8 cellular contexts compared by ENCODE assay signal in the genomic region with DNA sequence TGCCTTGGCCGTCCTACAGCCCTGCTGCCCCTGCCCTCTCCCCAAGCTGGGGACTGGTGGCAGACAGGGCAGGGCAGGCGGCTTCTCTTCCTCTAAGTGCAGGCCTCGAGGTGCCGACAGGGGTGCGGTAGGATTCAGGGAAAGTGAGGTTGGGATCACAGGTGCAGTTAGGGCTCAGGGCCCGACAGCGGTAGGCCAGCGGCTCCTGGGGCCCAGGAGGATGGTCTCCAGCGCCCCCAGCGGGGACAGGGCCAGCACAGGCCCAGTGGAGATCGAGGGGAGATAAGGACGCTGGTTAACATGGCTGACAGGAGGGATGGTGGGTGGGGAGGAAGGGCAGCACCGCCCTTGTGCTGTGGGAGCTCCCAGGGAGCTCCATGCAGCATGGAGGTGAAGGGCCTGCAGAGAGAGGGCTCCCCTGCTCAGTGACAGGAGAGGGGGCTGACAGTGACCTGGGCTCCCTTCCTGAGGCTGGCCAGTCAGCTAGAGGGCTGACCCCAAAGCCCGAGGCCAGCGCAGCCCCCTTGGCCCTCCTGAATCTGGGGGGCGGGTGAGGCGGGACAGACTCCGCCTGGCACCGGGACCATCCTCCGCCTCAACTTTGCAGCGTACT. TPM values are rescaled to one million over a fixed set of nuclear protein-coding genes. Genes with fewer than 3 reads are reported as not detected.
A peak's percentile ranks its signal among the peaks of the same experiment; 100 is the strongest.
DNase-seq lines count a peak whose midpoint lies in the region; TF ChIP-seq lines count a peak whose summit lies in the region.

No MANE protein-coding gene starts in this region.

- DNase-seq in GM12864 (ENCODE audit: low read depth), result no peak
- DNase-seq in NCI-H2107 (lab: John Stamatoyannopoulos, UW), result peak; percentile 62
- DNase-seq in activated T-helper 2 cell treated with anti-CD3 and anti-CD28 coated beads, Interferon-gamma antibody, Interleukin-2, Interleukin-4, amounts not matched to agents 10 μg/mL and 5 μg/mL and 100 μg/mL, durations not matched to agents 14 hours and 24 hours and 36 hours (ENCODE audit: low spot score), result peak; percentile 46
- DNase-seq in testis, result no peak
- no peak for DNase-seq in globus pallidus (ENCODE audit: low spot score)
- no peak for DNase-seq in T1000 (lab: John Stamatoyannopoulos, UW)

- H3K9me3 Mint-ChIP-seq in activated T-helper 2 cell treated with anti-CD3 and anti-CD28 coated beads, Interferon-gamma antibody, Interleukin-2, Interleukin-4, amounts not matched to agents 10 μg/mL and 5 μg/mL and 100 μg/mL, durations not matched to agents 14 hours and 24 hours and 36 hours, result no peaks in the 10 kb centered on the region

- peaks cover 18 to 94% (median 85%) of the 10 kb centered on the region in 5 donors for H3K4me1 ChIP-seq in subcutaneous abdominal adipose tissue (ENCODE audit: control insufficient read depth in 5 of 5, insufficient read depth in 5 of 5, low read length in 5 of 5)
- peaks cover 43% of the 10 kb centered on the region for H3K4me1 ChIP-seq in testis

- TF ChIP-seq CTCF in GM12864 (IDR thresholded peaks at IDR 0.05; ENCODE audit: low read depth, low read length, missing control alignments), result peak; percentile 45
- TF ChIP-seq CTCF in testis (IDR thresholded peaks at IDR 0.05), result no peak

- peak overlapping the region; percentile 18 for H3K4me3 Mint-ChIP-seq in activated T-helper 2 cell treated with anti-CD3 and anti-CD28 coated beads, Interferon-gamma antibody, Interleukin-2, Interleukin-4, amounts not matched to agents 10 μg/mL and 5 μg/mL and 100 μg/mL, durations not matched to agents 14 hours and 24 hours and 36 hours (ENCODE audit: low read depth)

- H3K36me3 Mint-ChIP-seq in activated T-helper 2 cell treated with anti-CD3 and anti-CD28 coated beads, Interferon-gamma antibody, Interleukin-2, Interleukin-4, amounts not matched to agents 10 μg/mL and 5 μg/mL and 100 μg/mL, durations not matched to agents 14 hours and 24 hours and 36 hours (ENCODE audit: low read depth), result peaks cover 6% of the 10 kb centered on the region

- peaks cover 2% of the 10 kb centered on the region for H3K27me3 Mint-ChIP-seq in activated T-helper 2 cell treated with anti-CD3 and anti-CD28 coated beads, Interferon-gamma antibody, Interleukin-2, Interleukin-4, amounts not matched to agents 10 μg/mL and 5 μg/mL and 100 μg/mL, durations not matched to agents 14 hours and 24 hours and 36 hours (ENCODE audit: low read depth)

- H3K27ac ChIP-seq in subcutaneous abdominal adipose tissue (ENCODE audit: low read depth, low read length), result peak overlapping the region; percentile 46
- H3K27ac ChIP-seq in testis, result no peak overlapping the region

- no peak overlapping the region for H3K4me3 ChIP-seq in GM12864 (ENCODE audit: low read depth, low read length)
- H3K4me3 ChIP-seq in iPS-18c (ENCODE audit: insufficient read depth, low read depth, low read length), result peak overlapping the region; percentile 40; the same call in 1 of the 2 replicates
- peak overlapping the region in 3 of 5 donors; percentile 26 to 84 (median 75) for H3K4me3 ChIP-seq in subcutaneous abdominal adipose tissue (ENCODE audit: low read depth in 1 of 5, low read length in 5 of 5)
- H3K4me3 ChIP-seq in testis, result no peak overlapping the region

- H3K27me3 ChIP-seq in subcutaneous abdominal adipose tissue (ENCODE audit: control insufficient read depth in 5 of 5, insufficient read depth in 4 of 5, low read length in 5 of 5) (peaks cover 0 to 3% (median 0%) of the 10 kb centered on the region in 5 donors), testis (no peaks in the 10 kb centered on the region)

- peak overlapping the region; percentile 58 for H3K27ac Mint-ChIP-seq in activated T-helper 2 cell treated with anti-CD3 and anti-CD28 coated beads, Interferon-gamma antibody, Interleukin-2, Interleukin-4, amounts not matched to agents 10 μg/mL and 5 μg/mL and 100 μg/mL, durations not matched to agents 14 hours and 24 hours and 36 hours

- peaks cover 25% of the 10 kb centered on the region for H3K4me1 Mint-ChIP-seq in activated T-helper 2 cell treated with anti-CD3 and anti-CD28 coated beads, Interferon-gamma antibody, Interleukin-2, Interleukin-4, amounts not matched to agents 10 μg/mL and 5 μg/mL and 100 μg/mL, durations not matched to agents 14 hours and 24 hours and 36 hours (ENCODE audit: low read depth)

- H3K9me3 ChIP-seq in iPS-18c (ENCODE audit: control insufficient read depth, insufficient read depth, low read length), result no peaks in the 10 kb centered on the region
- H3K9me3 ChIP-seq in subcutaneous abdominal adipose tissue (ENCODE audit: control insufficient read depth in 5 of 5, low read length in 5 of 5), result no peaks in the 10 kb centered on the region
- no peaks in the 10 kb centered on the region for H3K9me3 ChIP-seq in testis

- no peak for TF ChIP-seq POLR2A in testis (IDR thresholded peaks at IDR 0.05)

- peaks cover 0 to 3% (median 0%) of the 10 kb centered on the region in 5 donors for H3K36me3 ChIP-seq in subcutaneous abdominal adipose tissue (ENCODE audit: control insufficient read depth in 5 of 5, insufficient read depth in 5 of 5, low read length in 5 of 5)
- no peaks in the 10 kb centered on the region for H3K36me3 ChIP-seq in testis (ENCODE audit: low read depth, missing control alignments)

- intact Hi-C loops in activated T-helper 2 cell treated with anti-CD3 and anti-CD28 coated beads, Interferon-gamma antibody, Interleukin-2, Interleukin-4, amounts not matched to agents 10 μg/mL and 5 μg/mL and 100 μg/mL, durations not matched to agents 14 hours and 24 hours and 36 hours (cut with micrococcal nuclease), result loop anchor here (5.0 to 10.0 kb wide), 2 partner anchors 69 to 691 kb away; partner anchors contain the start of genes AKT1 and MTA1
- intact Hi-C loops in testis (cut with DNase I; ENCODE audit: low total_unique reads), result loop anchor here (5.0 kb wide), 1 partner anchor 114 kb away; no protein-coding TSS in a partner anchor

- peak overlapping the region in 2 of 5 donors; percentile 23 to 41 for H3K9ac ChIP-seq in subcutaneous abdominal adipose tissue (ENCODE audit: low read length in 5 of 5)

- WGBS in testis, 2 donors, result 41 to 43% methylated on average over 10 to 19 of the region's 21 CpGs

RNA-seq across cellular contexts. Expression of gene CRIP1, which starts 0.9 kb away (rescaled TPM):
- 156 and 185 TPM in 2 replicates for total RNA-seq in activated T-helper 2 cell treated with anti-CD3 and anti-CD28 coated beads, Interferon-gamma antibody, Interleukin-2, Interleukin-4, amounts not matched to agents 10 μg/mL and 5 μg/mL and 100 μg/mL, durations not matched to agents 14 hours and 24 hours and 36 hours
- 1 to 10 TPM; 3.0 to 4.4 TPM for total RNA-seq in testis
- polyA plus RNA-seq in testis (ENCODE audit: insufficient read depth, low read depth, low replicate concordance), result 154 TPM

RNA-seq across cellular contexts. Expression of gene TEDC1, which starts 5.2 kb away (rescaled TPM):
- total RNA-seq in activated T-helper 2 cell treated with anti-CD3 and anti-CD28 coated beads, Interferon-gamma antibody, Interleukin-2, Interleukin-4, amounts not matched to agents 10 μg/mL and 5 μg/mL and 100 μg/mL, durations not matched to agents 14 hours and 24 hours and 36 hours, result 38.2 and 42.6 TPM in 2 replicates
- total RNA-seq in testis, result 10 to 100 TPM; 16.4 to 16.7 TPM
- polyA plus RNA-seq in testis (ENCODE audit: insufficient read depth, low read depth, low replicate concordance), result 8.8 TPM

RNA-seq across cellular contexts. Expression of gene CRIP2, which starts 11.2 kb away (rescaled TPM):
- total RNA-seq in activated T-helper 2 cell treated with anti-CD3 and anti-CD28 coated beads, Interferon-gamma antibody, Interleukin-2, Interleukin-4, amounts not matched to agents 10 μg/mL and 5 μg/mL and 100 μg/mL, durations not matched to agents 14 hours and 24 hours and 36 hours, result 0.16 and 0.55 TPM in 2 replicates
- total RNA-seq in testis, result 100 to 1,000 TPM; 114 to 159 TPM
- 121 TPM for polyA plus RNA-seq in testis (ENCODE audit: insufficient read depth, low read depth, low replicate concordance)

RNA-seq across cellular contexts. Expression of gene TMEM121, which starts 40.6 kb away (rescaled TPM):
- total RNA-seq in activated T-helper 2 cell treated with anti-CD3 and anti-CD28 coated beads, Interferon-gamma antibody, Interleukin-2, Interleukin-4, amounts not matched to agents 10 μg/mL and 5 μg/mL and 100 μg/mL, durations not matched to agents 14 hours and 24 hours and 36 hours, result 8.2 and 9.6 TPM in 2 replicates
- 1 to 10 TPM; 3.7 to 4.8 TPM for total RNA-seq in testis
- 1.4 TPM for polyA plus RNA-seq in testis (ENCODE audit: insufficient read depth, low read depth, low replicate concordance)

Comparison
In these comparisons a context has a peak if more than half of its experiments do, and no peak if none do; other contexts are left out.
1. DNase-seq: peak in NCI-H2107 (single experiment) and activated T-helper 2 cell treated with anti-CD3 and anti-CD28 coated beads, Interferon-gamma antibody, Interleukin-2, Interleukin-4, amounts not matched to agents 10 μg/mL and 5 μg/mL and 100 μg/mL, durations not matched to agents 14 hours and 24 hours and 36 hours (single experiment); none in GM12864 (single experiment), testis (single experiment), globus pallidus (single experiment) and T1000 (single experiment).
2. H3K4me3 ChIP-seq: peak in iPS-18c (single experiment) and subcutaneous abdominal adipose tissue (3 of 5); none in GM12864 (single experiment) and testis (0 of 2).
3. RNA of gene CRIP1, which starts 0.9 kb away (total RNA-seq): 156 to 185 TPM in activated T-helper 2 cell treated with anti-CD3 and anti-CD28 coated beads, Interferon-gamma antibody, Interleukin-2, Interleukin-4, amounts not matched to agents 10 μg/mL and 5 μg/mL and 100 μg/mL, durations not matched to agents 14 hours and 24 hours and 36 hours; 3.0 to 4.4 TPM in testis; every median in the first group is over 10 times any median in the second.
4. RNA of gene CRIP2, which starts 11.2 kb away (total RNA-seq): 114 to 159 TPM in testis; 0.16 to 0.55 TPM in activated T-helper 2 cell treated with anti-CD3 and anti-CD28 coated beads, Interferon-gamma antibody, Interleukin-2, Interleukin-4, amounts not matched to agents 10 μg/mL and 5 μg/mL and 100 μg/mL, durations not matched to agents 14 hours and 24 hours and 36 hours; every median in the first group is over 10 times any median in the second.